27 cellular contexts compared by ENCODE assay signal in the genomic region with DNA sequence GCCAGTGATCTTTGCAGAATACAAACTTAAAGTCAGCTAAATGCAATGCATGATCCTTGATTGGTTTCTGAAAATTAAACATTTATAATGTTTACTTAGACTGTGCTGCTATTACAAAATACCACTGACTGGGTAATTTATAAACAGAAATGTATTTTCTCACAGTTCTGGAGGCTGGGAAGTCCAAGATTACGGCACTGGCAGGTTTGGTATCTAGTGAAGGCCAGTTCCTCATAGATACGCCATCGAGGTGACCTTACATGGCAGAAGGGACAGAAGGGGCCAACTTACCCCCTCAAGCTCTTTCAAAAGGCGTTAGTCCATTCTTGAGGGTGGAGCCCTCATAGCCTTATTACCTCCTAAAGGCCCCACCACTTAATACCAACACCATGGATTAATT.
"Had no signal": no experiment of that assay in that cellular context is flagged by ENCODE, and none has a peak within 500 bp of the region (broad histone marks: within the 10 kb centered on the region; RNA-seq: fewer than 3 reads in every experiment).

No MANE protein-coding gene starts in this region.

- H3K36me3 ChIP-seq: colonic mucosa, esophagus squamous epithelium, gastrocnemius medialis, heart right ventricle, left lung, lower lobe of right lung had no signal

- H3K9me3 ChIP-seq: colonic mucosa, esophagus squamous epithelium, gastrocnemius medialis, heart right ventricle, left lung, lower lobe of right lung, mucosa of descending colon had no signal

- DNase-seq: colonic mucosa; cortex of kidney; effector CD8-positive, alpha-beta T cell; effector memory CD8-positive, alpha-beta T cell; endodermal cell; erythroblast; esophagus squamous epithelium; foreskin fibroblast; foreskin melanocyte; gastrocnemius medialis; glutamatergic neuron; head of caudate nucleus; heart right ventricle; hippocampal formation; left cardiac atrium; left lung; left ventricle myocardium superior; lower lobe of right lung; mesenchymal stem cell; mucosa of descending colon had no signal

- ATAC-seq: effector memory CD8-positive, alpha-beta T cell; esophagus mucosa; gastrocnemius medialis; heart right ventricle; left cardiac atrium; left lung; left ventricle myocardium superior; lower lobe of right lung; mucosa of descending colon had no signal

- H3K27ac ChIP-seq: colonic mucosa, epithelial cell of prostate, esophagus squamous epithelium, gastrocnemius medialis, heart right ventricle, left lung, lower lobe of right lung had no signal

- H3K4me3 ChIP-seq: colonic mucosa, esophagus squamous epithelium, gastrocnemius medialis, heart right ventricle, left lung, lower lobe of right lung, mucosa of descending colon had no signal

- H3K9me3 Mint-ChIP-seq: endodermal cell, mesothelial cell of epicardium had no signal

- H3K4me3 Mint-ChIP-seq: dendritic cell treated with granulocyte-macrophage colony-stimulating factor and Interleukin-4, amounts not matched to agents 40 ng/mL and 50 ng/mL, for 4 days; effector memory CD8-positive, alpha-beta T cell; endodermal cell; mesothelial cell of epicardium had no signal

- H3K27ac Mint-ChIP-seq: dendritic cell treated with granulocyte-macrophage colony-stimulating factor and Interleukin-4, amounts not matched to agents 40 ng/mL and 50 ng/mL, for 4 days; effector memory CD8-positive, alpha-beta T cell; endodermal cell; mesothelial cell of epicardium had no signal

- FAIRE-seq: endometrium, islet of Langerhans, keratinocyte had no signal

- H3K4me1 ChIP-seq: colonic mucosa had no signal

- H3K27me3 ChIP-seq: colonic mucosa, esophagus squamous epithelium, gastrocnemius medialis, heart right ventricle, left lung had no signal

- H3K36me3 Mint-ChIP-seq: mesothelial cell of epicardium had no signal
